Comparison of ENCODE assay signal across 18 cellular contexts in the genomic region with DNA sequence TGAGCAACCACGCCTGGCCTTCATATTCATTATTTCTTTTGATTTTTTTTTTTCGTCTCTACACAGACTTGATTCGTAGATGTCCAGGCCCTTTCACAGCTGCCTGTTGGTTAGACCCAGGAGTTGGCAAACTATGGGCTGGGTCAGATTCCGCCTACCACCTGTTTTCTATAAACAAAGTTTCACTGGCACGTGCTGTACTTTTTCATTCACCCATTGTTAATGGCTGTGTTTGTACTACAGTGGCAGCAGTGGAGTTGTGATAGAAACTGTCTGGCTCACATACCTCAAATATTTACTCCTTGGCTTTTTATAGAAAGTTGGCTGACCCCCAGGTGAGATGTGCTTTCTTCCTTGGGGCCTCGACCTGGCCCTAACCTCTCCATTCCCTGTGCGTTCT.
DNase-seq lines count a peak whose midpoint lies in the region; ATAC-seq and TF ChIP-seq lines count a peak whose summit lies in the region.
"Had no signal": no experiment of that assay in that cellular context is flagged by ENCODE, and none has a peak within 500 bp of the region (broad histone marks: within the 10 kb centered on the region; RNA-seq: fewer than 3 reads in every experiment).

No MANE protein-coding gene starts in this region.

- WGBS in right cardiac atrium: 67% methylated on average over 7 of the region's 7 CpGs
- 25 to 30% (median 29%) methylated on average over 7 of the region's 7 CpGs for WGBS in psoas muscle, 3 donors
- WGBS in aorta, 2 donors: 45 to 47% methylated on average over 7 of the region's 7 CpGs
- 61 to 64% (median 64%) methylated on average over 7 of the region's 7 CpGs for WGBS in ovary, 3 donors

- no peaks in the 10 kb centered on the region for H3K9me3 ChIP-seq in right cardiac atrium (ENCODE audit: control insufficient read depth, low read length)
- no peaks in the 10 kb centered on the region for H3K9me3 ChIP-seq in psoas muscle
- no peaks in the 10 kb centered on the region for H3K9me3 ChIP-seq in aorta (ENCODE audit: control insufficient read depth, low read length)
- no peaks in the 10 kb centered on the region for H3K9me3 ChIP-seq in ovary
- H3K9me3 ChIP-seq: SK-N-SH, thoracic aorta had no signal

- H3K27ac ChIP-seq in right cardiac atrium (ENCODE audit: low read length) (peak overlapping the region; percentile 42), psoas muscle (peak overlapping the region; percentile 75), aorta (ENCODE audit: low read depth in 1 of 2, low read length in 2 of 2) (no peak overlapping the region), ovary (no peak overlapping the region)
- H3K27ac ChIP-seq: HL-60 had no signal

- DNase-seq in HuH-7.5 (ENCODE audit: low spot score) (peak; percentile 13), NCI-H345 treated with DMSO at 0.1 percent for 48 hours (lab: John Stamatoyannopoulos, UW; ENCODE audit: unreplicated experiment) (peak; percentile 15), right cardiac atrium (no peak), psoas muscle (peak in 1 of 2 donors; percentile 75), aorta (no peak), HuH-7 (ENCODE audit: low spot score) (no peak), ovary (no peak)
- DNase-seq: activated CD8-positive, alpha-beta T cell treated with anti-CD3 and anti-CD28 coated beads for 36 hours; anterior cingulate cortex; dorsolateral prefrontal cortex; NCI-H187 treated with DMSO at 0.1 percent for 48 hours; posterior cingulate gyrus; SK-N-SH; stimulated activated CD4-positive, alpha-beta T cell treated with anti-CD3 and anti-CD28 coated beads, Interleukin-1b, Interleukin-23, amount 100 ng/mL, for 48 hours had no signal

- H3K36me3 ChIP-seq in psoas muscle (ENCODE audit: insufficient read depth in 1 of 2, low read depth in 1 of 2): peaks cover 0 to 50% of the 10 kb centered on the region in 2 donors
- peaks cover 0 to 2% of the 10 kb centered on the region in 2 donors for H3K36me3 ChIP-seq in aorta (ENCODE audit: control insufficient read depth in 1 of 2, insufficient read depth in 2 of 2, low read length in 1 of 2)
- no peaks in the 10 kb centered on the region for H3K36me3 ChIP-seq in ovary

- no peak for TF ChIP-seq EP300 in ovary (IDR thresholded peaks at IDR 0.05)

- H3K27me3 ChIP-seq in right cardiac atrium (ENCODE audit: control insufficient read depth, insufficient read depth) (no peaks in the 10 kb centered on the region), psoas muscle (ENCODE audit: insufficient read depth in 3 of 3, low read length in 2 of 3) (no peaks in the 10 kb centered on the region), aorta (ENCODE audit: control insufficient read depth in 1 of 2, insufficient read depth in 2 of 2, low read length in 1 of 2) (no peaks in the 10 kb centered on the region), ovary (no peaks in the 10 kb centered on the region)
- H3K27me3 ChIP-seq: dorsolateral prefrontal cortex had no signal

- H3K4me1 ChIP-seq in right cardiac atrium (ENCODE audit: control insufficient read depth, insufficient read depth, low read length): peaks cover 5% of the 10 kb centered on the region
- H3K4me1 ChIP-seq in psoas muscle: peaks cover 60% of the 10 kb centered on the region
- H3K4me1 ChIP-seq in aorta (ENCODE audit: control insufficient read depth in 1 of 2, insufficient read depth in 2 of 2, low read length in 2 of 2): peaks cover 5 to 15% of the 10 kb centered on the region in 2 donors
- no peaks in the 10 kb centered on the region for H3K4me1 ChIP-seq in ovary (ENCODE audit: insufficient read depth)

- TF ChIP-seq POLR2A in ovary (IDR thresholded peaks at IDR 0.05): no peak

- ATAC-seq in right cardiac atrium (peak; percentile 60 to 65), psoas muscle (peak; percentile 83 to 91 (median 90)), aorta (ENCODE audit: low FRiP score) (no peak), HG02884 (IDR thresholded peaks at IDR 0.05; ENCODE audit: unreplicated experiment) (no peak)
- ATAC-seq: activated CD8-positive, alpha-beta T cell treated with anti-CD3 and anti-CD28 coated beads for 36 hours; GM12878 had no signal

- TF ChIP-seq CTCF in psoas muscle (IDR thresholded peaks at IDR 0.05) (no peak), ovary (IDR thresholded peaks at IDR 0.05) (no peak)

- H3K4me3 ChIP-seq in right cardiac atrium (ENCODE audit: low read length) (no peak overlapping the region), psoas muscle (no peak overlapping the region), aorta (ENCODE audit: low read length in 2 of 2) (no peak overlapping the region), ovary (no peak overlapping the region)
- H3K4me3 ChIP-seq: dorsolateral prefrontal cortex, GM12878, thoracic aorta had no signal

- intact Hi-C loops in right cardiac atrium (cut with DNase I) (no loop called here), psoas muscle (cut with DNase I) (no loop called here), aorta (cut with DNase I) (no loop called here), ovary (cut with DNase I) (no loop called here)

Comparison
In these comparisons a context has a peak if more than half of its experiments do, and no peak if none do; other contexts are left out.
1. DNase-seq: peak in HuH-7.5 (single experiment) and NCI-H345 treated with DMSO at 0.1 percent for 48 hours (single experiment); none in right cardiac atrium (0 of 3), aorta (0 of 2), HuH-7 (single experiment) and ovary (0 of 5).
2. ATAC-seq: peak in right cardiac atrium (2 of 2) and psoas muscle (4 of 4); none in aorta (single experiment) and HG02884 (single experiment).
3. H3K27ac ChIP-seq: peak in right cardiac atrium (single experiment) and psoas muscle (single experiment); none in aorta (0 of 2) and ovary (0 of 2).